Comparison of ENCODE assay signal across 8 cellular contexts in genomic region chr2:182767578-182767977, GRCh38. TPM values are rescaled to one million over a fixed set of nuclear protein-coding genes. Genes with fewer than 3 reads are reported as not detected.
DNase-seq lines count a peak whose midpoint lies in the region; ATAC-seq and TF ChIP-seq lines count a peak whose summit lies in the region.

No MANE protein-coding gene starts in this region.

- ATAC-seq in left lobe of liver (peak; percentile 82), HG03196 (IDR thresholded peaks at IDR 0.05; ENCODE audit: unreplicated experiment) (no peak), GM18873 (IDR thresholded peaks at IDR 0.05; ENCODE audit: low FRiP score, unreplicated experiment) (no peak), HG03095 (IDR thresholded peaks at IDR 0.05; ENCODE audit: unreplicated experiment) (no peak)

- H3K27ac ChIP-seq in VCaP = no peak overlapping the region

- TF ChIP-seq CTCF in HFFc6 (IDR thresholded peaks at IDR 0.05) = peak; percentile 72
- peak; percentile 73 for TF ChIP-seq CTCF in VCaP (conservative IDR thresholded peaks at IDR 0.05)

- H3K27me3 Mint-ChIP-seq in HFFc6 (ENCODE audit: insufficient read depth) = no peaks in the 10 kb centered on the region; the same call in 1 of the 2 replicates

- DNase-seq in COR-L47 (lab: John Stamatoyannopoulos, UW) (peak; percentile 24), HFFc6 (peak; percentile 7), left lobe of liver (ENCODE audit: low spot score) (no peak), OCI-M2 (lab: John Stamatoyannopoulos, UW; ENCODE audit: unreplicated experiment) (no peak)

- H3K36me3 Mint-ChIP-seq in HFFc6 (ENCODE audit: low read depth) = peaks cover 51% of the 10 kb centered on the region

- H3K4me1 Mint-ChIP-seq in HFFc6 (ENCODE audit: low read depth) = peaks cover 6% of the 10 kb centered on the region; the same call in 1 of the 2 replicates

- no peak overlapping the region for H3K4me3 Mint-ChIP-seq in HFFc6

- H3K9me3 Mint-ChIP-seq in HFFc6 = peaks cover 18% of the 10 kb centered on the region

- H3K27ac Mint-ChIP-seq in HFFc6 = no peak overlapping the region

RNA-seq across cellular contexts. Expression of gene DNAJC10, which starts 51.5 kb away (rescaled TPM):
- 100 to 1,000 TPM; 128 to 137 (median 131) TPM for total RNA-seq in HFFc6 (2021; fragmentation: NEBNext Ultra II Directional; extraction: Animal tissue kit (Norgen Biotek cat#: 25700))
- 32.9 TPM for total RNA-seq in left lobe of liver

Comparison
In these comparisons a context has a peak if more than half of its experiments do, and no peak if none do; other contexts are left out.
1. DNase-seq: peak in COR-L47 (single experiment) and HFFc6 (single experiment); none in left lobe of liver (single experiment) and OCI-M2 (single experiment).